10 cellular contexts compared by ENCODE assay signal in the genomic region with DNA sequence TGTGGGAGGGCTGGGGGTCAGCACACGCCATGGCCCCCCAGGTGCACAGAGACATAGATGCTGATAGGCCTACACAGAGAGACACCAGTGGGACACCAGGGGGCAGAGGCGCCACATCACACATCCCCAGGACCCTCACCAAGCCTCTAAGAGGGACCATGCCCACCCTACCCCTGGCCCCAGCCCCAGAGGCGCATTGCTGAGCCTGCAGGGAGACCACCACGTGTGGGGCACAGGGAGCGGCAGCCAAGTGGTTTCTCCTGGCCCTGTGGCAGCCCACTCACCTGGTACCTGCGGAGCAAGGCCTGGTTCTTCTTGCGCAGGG. TPM values are rescaled to one million over a fixed set of nuclear protein-coding genes. Genes with fewer than 3 reads are reported as not detected.
DNase-seq lines count a peak whose midpoint lies in the region; ATAC-seq, FAIRE-seq and TF ChIP-seq lines count a peak whose summit lies in the region.
"Had no signal": no experiment of that assay in that cellular context is flagged by ENCODE, and none has a peak within 500 bp of the region (broad histone marks: within the 10 kb centered on the region; RNA-seq: fewer than 3 reads in every experiment).

No MANE protein-coding gene starts in this region.

- in situ Hi-C loops in astrocyte of the spinal cord (cut with HindIII; ENCODE audit: low sequenced_read_pairs) = no loop called here

- FAIRE-seq in RCC 7860 (lab: Jason Lieb, UNC) = no peak

- H3K4me1 ChIP-seq in right cardiac atrium (ENCODE audit: control insufficient read depth, insufficient read depth, low read length) (peaks cover 22% of the 10 kb centered on the region), spleen (peaks cover 14 to 87% (median 57%) of the 10 kb centered on the region in 6 donors)

- intact Hi-C loops in right cardiac atrium (cut with DNase I) = no loop called here
- intact Hi-C loops in spleen (cut with DNase I; ENCODE audit: low total_unique reads) = loop anchor here (2.0 kb wide), 1 partner anchor 61 kb away; no protein-coding TSS in a partner anchor

- no peak overlapping the region for H3K4me3 ChIP-seq in H7 (ENCODE audit: insufficient read depth, low read depth, low read length)
- peak overlapping the region; percentile 49 for H3K4me3 ChIP-seq in astrocyte of the spinal cord (ENCODE audit: low read depth, low read length)
- H3K4me3 ChIP-seq in right cardiac atrium (ENCODE audit: low read length) = peak overlapping the region; percentile 35
- peak overlapping the region in 2 of 8 donors; percentile 30 to 55 for H3K4me3 ChIP-seq in spleen

- ATAC-seq in right cardiac atrium = no peak

- no peaks in the 10 kb centered on the region for H3K9me3 ChIP-seq in right cardiac atrium (ENCODE audit: control insufficient read depth, low read length)
- H3K9me3 ChIP-seq in spleen = no peaks in the 10 kb centered on the region

- TF ChIP-seq POLR2A in spleen (IDR thresholded peaks at IDR 0.05) = no peak

- WGBS in right cardiac atrium = 61% methylated on average over 7 of the region's 7 CpGs
- WGBS in spleen, 5 donors = 89 to 100% (median 94%) methylated on average over 1 to 7 of the region's 7 CpGs

- DNase-seq in H7 (peak; percentile 71), astrocyte of the spinal cord (ENCODE audit: low read depth, low spot score) (no peak), right cardiac atrium (peak in 2 of 3 donors; percentile 60 to 75), spleen (no peak), RCC 7860 (ENCODE audit: low spot score) (no peak), NCI-H1930 (lab: John Stamatoyannopoulos, UW) (no peak), NCI-H2029 treated with DMSO at 0.1 percent for 48 hours (lab: John Stamatoyannopoulos, UW) (no peak)
- no peak for DNase-seq in activated naive CD4-positive, alpha-beta T cell treated with anti-CD3 and anti-CD28 coated beads, Interleukin-2, amount 10 ng/mL, durations not matched to agents 7 days and 5 days

- H3K27me3 ChIP-seq in H7 (ENCODE audit: control insufficient read depth, insufficient read depth, low read length) = no peaks in the 10 kb centered on the region
- no peaks in the 10 kb centered on the region for H3K27me3 ChIP-seq in right cardiac atrium (ENCODE audit: control insufficient read depth, insufficient read depth)
- peaks cover 0 to 8% (median 0%) of the 10 kb centered on the region in 7 donors for H3K27me3 ChIP-seq in spleen (replicated peaks in 1 of 7)

- CTCF ChIA-PET in activated naive CD4-positive, alpha-beta T cell treated with anti-CD3 and anti-CD28 coated beads, Interleukin-2, amount 10 ng/mL, durations not matched to agents 7 days and 5 days (lab: Charles Lee) = interaction anchor here (2.3 to 14.2 kb wide), 6 partner anchors 13 to 82 kb away, joined by 12 to 425 read pairs (median 128); a partner anchor contains a TSS

- H3K27me3 Mint-ChIP-seq in activated naive CD4-positive, alpha-beta T cell treated with anti-CD3 and anti-CD28 coated beads, Interleukin-2, amount 10 ng/mL, durations not matched to agents 7 days and 5 days = peaks cover 7% of the 10 kb centered on the region
- H3K27me3 Mint-ChIP-seq: stimulated activated naive CD8-positive, alpha-beta T cell treated with anti-CD3 and anti-CD28 coated beads, Interleukin-15, Interleukin-2, amounts not matched to agents 100 ng/mL and 50 ng/mL, for 24 hours had no signal

- H3K4me3 Mint-ChIP-seq in activated naive CD4-positive, alpha-beta T cell treated with anti-CD3 and anti-CD28 coated beads, Interleukin-2, amount 10 ng/mL, durations not matched to agents 7 days and 5 days = no peak overlapping the region
- H3K4me3 Mint-ChIP-seq: neural crest cell; stimulated activated naive CD8-positive, alpha-beta T cell treated with anti-CD3 and anti-CD28 coated beads, Interleukin-15, Interleukin-2, amounts not matched to agents 100 ng/mL and 50 ng/mL, for 24 hours had no signal

- no peak overlapping the region for H3K27ac Mint-ChIP-seq in activated naive CD4-positive, alpha-beta T cell treated with anti-CD3 and anti-CD28 coated beads, Interleukin-2, amount 10 ng/mL, durations not matched to agents 7 days and 5 days
- H3K27ac Mint-ChIP-seq: stimulated activated naive CD8-positive, alpha-beta T cell treated with anti-CD3 and anti-CD28 coated beads, Interleukin-15, Interleukin-2, amounts not matched to agents 100 ng/mL and 50 ng/mL, for 24 hours had no signal

- H3K27ac ChIP-seq in right cardiac atrium (ENCODE audit: low read length) (peak overlapping the region; percentile 92), spleen (peak overlapping the region in 7 of 8 donors; percentile 69 to 88 (median 80))

- no peaks in the 10 kb centered on the region for H3K36me3 ChIP-seq in H7 (replicated peaks; ENCODE audit: control insufficient read depth, insufficient read depth, low read length)
- no peaks in the 10 kb centered on the region for H3K36me3 ChIP-seq in spleen

- peaks cover 15% of the 10 kb centered on the region for H3K4me1 Mint-ChIP-seq in activated naive CD4-positive, alpha-beta T cell treated with anti-CD3 and anti-CD28 coated beads, Interleukin-2, amount 10 ng/mL, durations not matched to agents 7 days and 5 days

- peak; percentile 30 for TF ChIP-seq CTCF in astrocyte of the spinal cord (IDR thresholded peaks at IDR 0.05; ENCODE audit: low read depth, low read length)
- peak in 1 of 11 experiments; percentile 15 for TF ChIP-seq CTCF in spleen (IDR thresholded peaks at IDR 0.05 in 8 of 11, conservative IDR thresholded peaks at IDR 0.05 in 3 of 11)

- H3K9me3 Mint-ChIP-seq in activated naive CD4-positive, alpha-beta T cell treated with anti-CD3 and anti-CD28 coated beads, Interleukin-2, amount 10 ng/mL, durations not matched to agents 7 days and 5 days = no peaks in the 10 kb centered on the region
- H3K9me3 Mint-ChIP-seq: neural crest cell; stimulated activated naive CD8-positive, alpha-beta T cell treated with anti-CD3 and anti-CD28 coated beads, Interleukin-15, Interleukin-2, amounts not matched to agents 100 ng/mL and 50 ng/mL, for 24 hours had no signal

- H3K36me3 Mint-ChIP-seq in activated naive CD4-positive, alpha-beta T cell treated with anti-CD3 and anti-CD28 coated beads, Interleukin-2, amount 10 ng/mL, durations not matched to agents 7 days and 5 days = no peaks in the 10 kb centered on the region

RNA-seq across cellular contexts. Expression of a gene that starts 1.2 kb away (rescaled TPM):
- 0.03 and 0.18 TPM in 2 replicates for total RNA-seq in H7 (2014; rRNA removed; shearing (Covaris generic))
- total RNA-seq in right cardiac atrium (100 to 1,000 TPM in 3 of 4 donors, 10 to 100 TPM in 1; 71.9 to 144 (median 131) TPM), spleen (10 to 100 TPM in 3 of 7 donors, 1 to 10 TPM in 4; 3.5 to 19.4 (median 9.4) TPM)
- polyA plus RNA-seq in right cardiac atrium (99.7 TPM), spleen (1 to 10 TPM; 2.2 to 8.0 (median 3.1) TPM)

RNA-seq across cellular contexts. Expression of a gene that starts 11.2 kb away (rescaled TPM):
- total RNA-seq in H7 (2014; rRNA removed; shearing (Covaris generic)) = not detected in 2 replicates
- total RNA-seq in right cardiac atrium (not detected), spleen (not detected)
- polyA plus RNA-seq in right cardiac atrium (not detected), spleen (1 to 10 TPM in 1 of 3 donors, under 1 TPM in 1, not detected in 1; 0.67 to 4.9 TPM)
- total RNA-seq: neural crest cell had no signal

RNA-seq across cellular contexts. Expression of a gene that starts 16.1 kb away (rescaled TPM):
- total RNA-seq in H7 (2014; rRNA removed; shearing (Covaris generic)) = 15.2 and 15.8 TPM in 2 replicates
- total RNA-seq in right cardiac atrium (100 to 1,000 TPM in 1 of 4 donors, 10 to 100 TPM in 3; 72.6 to 115 (median 74.1) TPM), spleen (10 to 100 TPM; 16.8 to 29.6 (median 22.9) TPM)
- polyA plus RNA-seq in right cardiac atrium (47.3 TPM), spleen (10 to 100 TPM in 1 of 3 donors, 1 to 10 TPM in 2; 7.4 to 10.9 (median 9.8) TPM)

RNA-seq across cellular contexts. Expression of a gene that starts 18.4 kb away (rescaled TPM):
- total RNA-seq in H7 (2014; rRNA removed; shearing (Covaris generic)) = 0.04 and 0.52 TPM in 2 replicates
- total RNA-seq in right cardiac atrium = 1 to 10 TPM in 2 of 4 donors, under 1 TPM in 2; 0.85 to 4.6 (median 0.97) TPM
- polyA plus RNA-seq in right cardiac atrium = 2.4 TPM
- 1 to 10 TPM in 2 of 7 donors, under 1 TPM in 4, not detected in 1; 0.05 to 3.0 (median 0.45) TPM for total RNA-seq in spleen
- under 1 TPM; 0.47 to 0.63 (median 0.54) TPM for polyA plus RNA-seq in spleen

RNA-seq across cellular contexts. Expression of a gene that starts 31.8 kb away (rescaled TPM):
- total RNA-seq in H7 (2014; rRNA removed; shearing (Covaris generic)) = 11.3 and 13.9 TPM in 2 replicates
- 10 to 100 TPM; 11.5 to 28.9 (median 21.7) TPM for total RNA-seq in right cardiac atrium
- polyA plus RNA-seq in right cardiac atrium = 18.5 TPM
- 100 to 1,000 TPM; 175 to 247 (median 189) TPM for total RNA-seq in spleen
- 100 to 1,000 TPM in 2 of 3 donors, 10 to 100 TPM in 1; 63.8 to 190 (median 168) TPM for polyA plus RNA-seq in spleen

Comparison
In these comparisons a context has a peak if more than half of its experiments do, and no peak if none do; other contexts are left out.
1. DNase-seq: peak in H7 (single experiment) and right cardiac atrium (2 of 3); none in astrocyte of the spinal cord (single experiment), spleen (single experiment), activated naive CD4-positive, alpha-beta T cell treated with anti-CD3 and anti-CD28 coated beads, Interleukin-2, amount 10 ng/mL, durations not matched to agents 7 days and 5 days (single experiment), RCC 7860 (single experiment), NCI-H1930 (0 of 2) and NCI-H2029 treated with DMSO at 0.1 percent for 48 hours (single experiment).